1 cellular context compared by ENCODE assay signal in genomic region chr20:45338121-45339030, GRCh38.
TF ChIP-seq lines count a peak whose summit lies in the region.

No MANE protein-coding gene starts in this region.

TF ChIP-seq in GM23338, 12 proteins besides CTCF, POLR2A, EP300 and RAD21 (continued from another document):
- TF ChIP-seq ZNF462 (CRISPR knock-in tag; IDR thresholded peaks at IDR 0.05): no peak
- TF ChIP-seq NANOG (IDR thresholded peaks at IDR 0.05; ENCODE audit: borderline replicate concordance): no peak
- no peak for TF ChIP-seq ZNF331 (CRISPR knock-in tag; IDR thresholded peaks at IDR 0.05; ENCODE audit: low read depth)
- TF ChIP-seq, protein P1, sequence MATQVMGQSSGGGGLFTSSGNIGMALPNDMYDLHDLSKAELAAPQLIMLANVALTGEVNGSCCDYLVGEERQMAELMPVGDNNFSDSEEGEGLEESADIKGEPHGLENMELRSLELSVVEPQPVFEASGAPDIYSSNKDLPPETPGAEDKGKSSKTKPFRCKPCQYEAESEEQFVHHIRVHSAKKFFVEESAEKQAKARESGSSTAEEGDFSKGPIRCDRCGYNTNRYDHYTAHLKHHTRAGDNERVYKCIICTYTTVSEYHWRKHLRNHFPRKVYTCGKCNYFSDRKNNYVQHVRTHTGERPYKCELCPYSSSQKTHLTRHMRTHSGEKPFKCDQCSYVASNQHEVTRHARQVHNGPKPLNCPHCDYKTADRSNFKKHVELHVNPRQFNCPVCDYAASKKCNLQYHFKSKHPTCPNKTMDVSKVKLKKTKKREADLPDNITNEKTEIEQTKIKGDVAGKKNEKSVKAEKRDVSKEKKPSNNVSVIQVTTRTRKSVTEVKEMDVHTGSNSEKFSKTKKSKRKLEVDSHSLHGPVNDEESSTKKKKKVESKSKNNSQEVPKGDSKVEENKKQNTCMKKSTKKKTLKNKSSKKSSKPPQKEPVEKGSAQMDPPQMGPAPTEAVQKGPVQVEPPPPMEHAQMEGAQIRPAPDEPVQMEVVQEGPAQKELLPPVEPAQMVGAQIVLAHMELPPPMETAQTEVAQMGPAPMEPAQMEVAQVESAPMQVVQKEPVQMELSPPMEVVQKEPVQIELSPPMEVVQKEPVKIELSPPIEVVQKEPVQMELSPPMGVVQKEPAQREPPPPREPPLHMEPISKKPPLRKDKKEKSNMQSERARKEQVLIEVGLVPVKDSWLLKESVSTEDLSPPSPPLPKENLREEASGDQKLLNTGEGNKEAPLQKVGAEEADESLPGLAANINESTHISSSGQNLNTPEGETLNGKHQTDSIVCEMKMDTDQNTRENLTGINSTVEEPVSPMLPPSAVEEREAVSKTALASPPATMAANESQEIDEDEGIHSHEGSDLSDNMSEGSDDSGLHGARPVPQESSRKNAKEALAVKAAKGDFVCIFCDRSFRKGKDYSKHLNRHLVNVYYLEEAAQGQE (IDR thresholded peaks at IDR 0.05; ENCODE audit: unreplicated experiment): no peak
- TF ChIP-seq CREB1 (CRISPR knock-in tag; IDR thresholded peaks at IDR 0.05; ENCODE audit: low read depth): no peak
- TF ChIP-seq ETS1 (IDR thresholded peaks at IDR 0.05): no peak
- TF ChIP-seq EZH2phosphoT487 (IDR thresholded peaks at IDR 0.05; ENCODE audit: unreplicated experiment): no peak
